Comparison of ENCODE assay signal across 8 cellular contexts in genomic region chr19:49570997-49571676, GRCh38. TPM values are rescaled to one million over a fixed set of nuclear protein-coding genes. Genes with fewer than 3 reads are reported as not detected.
DNase-seq lines count a peak whose midpoint lies in the region; TF ChIP-seq lines count a peak whose summit lies in the region.

No MANE protein-coding gene starts in this region.

- H3K4me3 ChIP-seq in osteoblast (ENCODE audit: insufficient read depth, low read length): no peak overlapping the region
- H3K4me3 ChIP-seq in effector memory CD4-positive, alpha-beta T cell (ENCODE audit: insufficient read depth, low read depth, low read length, poor library complexity, severe bottlenecking): no peak overlapping the region

- H3K27ac ChIP-seq in osteoblast (ENCODE audit: low read depth, low read length): no peak overlapping the region
- H3K27ac ChIP-seq in effector memory CD4-positive, alpha-beta T cell (ENCODE audit: insufficient read depth, low read length, poor library complexity, severe bottlenecking): no peak overlapping the region

- H3K27me3 Mint-ChIP-seq in progenitor cell of endocrine pancreas: no peaks in the 10 kb centered on the region

- H3K36me3 Mint-ChIP-seq in progenitor cell of endocrine pancreas (ENCODE audit: insufficient read depth): peaks cover 6% of the 10 kb centered on the region

- peaks cover 18% of the 10 kb centered on the region for H4K20me1 ChIP-seq in osteoblast (ENCODE audit: insufficient read depth, low read length)

- H3K4me1 ChIP-seq in osteoblast (ENCODE audit: insufficient read depth, low read length): peaks cover 13% of the 10 kb centered on the region
- H3K4me1 ChIP-seq in effector memory CD4-positive, alpha-beta T cell (ENCODE audit: control insufficient read depth, insufficient read depth, low read length, poor library complexity, severe bottlenecking): peaks cover 35% of the 10 kb centered on the region

- peaks cover 16% of the 10 kb centered on the region for H3K36me3 ChIP-seq in osteoblast (ENCODE audit: insufficient read depth, low read length)
- H3K36me3 ChIP-seq in effector memory CD4-positive, alpha-beta T cell (ENCODE audit: control insufficient read depth, insufficient read depth, low read length): peaks cover 21% of the 10 kb centered on the region

- H2AFZ ChIP-seq in osteoblast (ENCODE audit: low read length): no peak overlapping the region

- TF ChIP-seq CTCF in GM20000 (IDR thresholded peaks at IDR 0.05; ENCODE audit: extremely low read depth, missing control alignments) (peak; percentile 11), osteoblast (IDR thresholded peaks at IDR 0.05; ENCODE audit: extremely low read depth, low read depth, low read length) (no peak), progenitor cell of endocrine pancreas (IDR thresholded peaks at IDR 0.05; ENCODE audit: unreplicated experiment) (no peak)

- peaks cover 19% of the 10 kb centered on the region for H3K4me1 Mint-ChIP-seq in progenitor cell of endocrine pancreas (ENCODE audit: low read depth)

- H3K27ac Mint-ChIP-seq in progenitor cell of endocrine pancreas: no peak overlapping the region

- no peak overlapping the region for H3K4me2 ChIP-seq in osteoblast (ENCODE audit: insufficient read depth, low read length)

- H3K9me3 ChIP-seq in osteoblast (ENCODE audit: low read depth, low read length): no peaks in the 10 kb centered on the region
- no peaks in the 10 kb centered on the region for H3K9me3 ChIP-seq in effector memory CD4-positive, alpha-beta T cell (ENCODE audit: control insufficient read depth, low read length)

- peaks cover 60% of the 10 kb centered on the region for H3K79me2 ChIP-seq in osteoblast (ENCODE audit: insufficient read depth, low read length)

- H3K4me3 Mint-ChIP-seq in progenitor cell of endocrine pancreas (ENCODE audit: low read depth): no peak overlapping the region

- no peaks in the 10 kb centered on the region for H3K9me3 Mint-ChIP-seq in progenitor cell of endocrine pancreas (ENCODE audit: low read depth)

- DNase-seq in GM20000 (ENCODE audit: low spot score): no peak
- peak; percentile 55 for DNase-seq in NCI-H69 (lab: John Stamatoyannopoulos, UW)
- DNase-seq in dermis blood vessel endothelial cell: peak; percentile 36
- DNase-seq in osteoblast (ENCODE audit: insufficient read length, low spot score, missing footprints): peak; percentile 37
- DNase-seq in effector memory CD4-positive, alpha-beta T cell: no peak
- no peak for DNase-seq in progenitor cell of endocrine pancreas (ENCODE audit: low spot score, unreplicated experiment)
- no peak for DNase-seq in NCI-H2029 treated with DMSO at 0.1 percent for 48 hours (lab: John Stamatoyannopoulos, UW)
- no peak for DNase-seq in NCI-H1048 (lab: John Stamatoyannopoulos, UW)

- no peaks in the 10 kb centered on the region for H3K27me3 ChIP-seq in osteoblast (ENCODE audit: insufficient read depth, low read length)
- no peaks in the 10 kb centered on the region for H3K27me3 ChIP-seq in effector memory CD4-positive, alpha-beta T cell (replicated peaks; ENCODE audit: control insufficient read depth, insufficient read depth, low read length, poor library complexity, severe bottlenecking)

RNA-seq across cellular contexts. Expression of gene NOSIP, which starts 9.2 kb away (rescaled TPM):
- total RNA-seq in dermis blood vessel endothelial cell (90.4 and 98.7 TPM in 2 replicates), osteoblast (57.5 and 68.0 TPM in 2 replicates), progenitor cell of endocrine pancreas (75.0 and 82.1 TPM in 2 replicates)

RNA-seq across cellular contexts. Expression of gene PRRG2, which starts 10.0 kb away (rescaled TPM):
- total RNA-seq in dermis blood vessel endothelial cell (6.1 and 7.5 TPM in 2 replicates), osteoblast (under 0.01 and 0.29 TPM in 2 replicates), progenitor cell of endocrine pancreas (6.8 and 8.3 TPM in 2 replicates)

RNA-seq across cellular contexts. Expression of gene PRR12, which starts 19.8 kb away (rescaled TPM):
- total RNA-seq in dermis blood vessel endothelial cell: 2.4 and 4.8 TPM in 2 replicates
- 2.2 and 2.9 TPM in 2 replicates for total RNA-seq in osteoblast
- 61.2 and 64.5 TPM in 2 replicates for total RNA-seq in progenitor cell of endocrine pancreas

RNA-seq across cellular contexts. Expression of gene RCN3, which starts 43.3 kb away (rescaled TPM):
- total RNA-seq in dermis blood vessel endothelial cell (6.7 and 24.8 TPM in 2 replicates), osteoblast (346 and 377 TPM in 2 replicates), progenitor cell of endocrine pancreas (43.4 and 58.0 TPM in 2 replicates)

RNA-seq across cellular contexts. Expression of gene FCGRT, which starts 58.7 kb away (rescaled TPM):
- total RNA-seq in dermis blood vessel endothelial cell (77.9 and 241 TPM in 2 replicates), osteoblast (67.5 and 75.6 TPM in 2 replicates), progenitor cell of endocrine pancreas (153 and 169 TPM in 2 replicates)

Comparison
In these comparisons a context has a peak if more than half of its experiments do, and no peak if none do; other contexts are left out.
1. DNase-seq: peak in NCI-H69 (single experiment), dermis blood vessel endothelial cell (single experiment) and osteoblast (single experiment); none in GM20000 (single experiment), effector memory CD4-positive, alpha-beta T cell (0 of 3), progenitor cell of endocrine pancreas (single experiment), NCI-H2029 treated with DMSO at 0.1 percent for 48 hours (single experiment) and NCI-H1048 (single experiment).
2. RNA of gene PRR12, which starts 19.8 kb away (total RNA-seq): 61.2 to 64.5 TPM in progenitor cell of endocrine pancreas; 2.4 to 4.8 TPM in dermis blood vessel endothelial cell and 2.2 to 2.9 TPM in osteoblast; every median in the first group is over 10 times any median in the second.